ENCODE assay signal across 8 cellular contexts in genomic region chr4:121977251-121978168, GRCh38.
DNase-seq lines count a peak whose midpoint lies in the region; ATAC-seq lines count a peak whose summit lies in the region.

No MANE protein-coding gene starts in this region.

- peak; percentile 56 to 68 for ATAC-seq in activated CD4-positive, CD25-positive, alpha-beta regulatory T cell treated with anti-CD3 and anti-CD28 coated beads, Interleukin-2, amount 50 U/mL, for 24 hours
- peak; percentile 99 for ATAC-seq in HG03025 (IDR thresholded peaks at IDR 0.05; ENCODE audit: low FRiP score, unreplicated experiment)
- peak; percentile 43 for ATAC-seq in stimulated activated naive CD8-positive, alpha-beta T cell treated with anti-CD3 and anti-CD28 coated beads, Interleukin-15, Interleukin-2, amounts not matched to agents 100 U/mL and 50 U/mL, for 24 hours

- no peak for DNase-seq in activated CD4-positive, CD25-positive, alpha-beta regulatory T cell (lab: John Stamatoyannopoulos, UW)
- DNase-seq in RPMI8226, result peak; percentile 61
- no peak for DNase-seq in stimulated activated naive CD8-positive, alpha-beta T cell treated with anti-CD3 and anti-CD28 coated beads, Interleukin-15, Interleukin-2, amounts not matched to agents 100 U/mL and 50 U/mL, for 24 hours
- no peak for DNase-seq in activated naive CD4-positive, alpha-beta T cell treated with Interleukin-2 at 50 U/mL for 16 hours
- DNase-seq in NCI-H1694 (lab: John Stamatoyannopoulos, UW), result no peak
- DNase-seq in activated CD4-positive, alpha-beta T cell treated with anti-CD3 and anti-CD28 coated beads for 48 hours, result no peak

Comparison
In these comparisons a context has a peak if more than half of its experiments do, and no peak if none do; other contexts are left out.
1. ATAC-seq: peak in every context shown above with its lines; median percentile 99 in HG03025; 62 in activated CD4-positive, CD25-positive, alpha-beta regulatory T cell treated with anti-CD3 and anti-CD28 coated beads, Interleukin-2, amount 50 U/mL, for 24 hours; 43 in stimulated activated naive CD8-positive, alpha-beta T cell treated with anti-CD3 and anti-CD28 coated beads, Interleukin-15, Interleukin-2, amounts not matched to agents 100 U/mL and 50 U/mL, for 24 hours.